In genomic region chr15:92224843-92225242, GRCh38 we compare ENCODE assay signal across 5 cellular contexts.
"Had no signal": no experiment of that assay in that cellular context is flagged by ENCODE, and none has a peak within 500 bp of the region (broad histone marks: within the 10 kb centered on the region; RNA-seq: fewer than 3 reads in every experiment).

No MANE protein-coding gene starts in this region.

- H2AFZ ChIP-seq: GM23338 had no signal

- ATAC-seq: GM23338, K562 had no signal

- H3K4me3 Mint-ChIP-seq: GM23338, H9 had no signal

- H3K27ac Mint-ChIP-seq: GM23338, H9 had no signal

- H3K4me1 Mint-ChIP-seq: H9 had no signal

- DNase-seq: H9, HCEC 1CT, IMR-90 had no signal

- H3K4me2 ChIP-seq: GM23338 had no signal

- H3K4me3 ChIP-seq: GM23338, K562 had no signal
